ENCODE assay signal across 17 cellular contexts in genomic region chr12:31498424-31498823, GRCh38.
"Had no signal": no experiment of that assay in that cellular context is flagged by ENCODE, and none has a peak within 500 bp of the region (broad histone marks: within the 10 kb centered on the region; RNA-seq: fewer than 3 reads in every experiment).

No MANE protein-coding gene starts in this region.

- H3K9me3 Mint-ChIP-seq: activated CD8-positive, alpha-beta T cell treated with anti-CD3 and anti-CD28 coated beads for 36 hours; activated naive CD8-positive, alpha-beta T cell treated with anti-CD3 and anti-CD28 coated beads, Interleukin-2, amount 10 ng/mL, durations not matched to agents 7 days and 5 days; activated T-cell treated with anti-CD3 and anti-CD28 coated beads, Interleukin-2, amount 50 U/mL, for 72 hours; natural killer cell treated with Interleukin-12 subunit alpha and Interleukin-12 subunit beta and Interleukin-15 and Interleukin-18, amount 100 ng/mL, for 72 hours had no signal

- H3K4me3 ChIP-seq: breast epithelium, psoas muscle, transverse colon had no signal

- H3K36me3 Mint-ChIP-seq: activated naive CD8-positive, alpha-beta T cell treated with anti-CD3 and anti-CD28 coated beads, Interleukin-2, amount 10 ng/mL, durations not matched to agents 7 days and 5 days; natural killer cell treated with Interleukin-12 subunit alpha and Interleukin-12 subunit beta and Interleukin-15 and Interleukin-18, amount 100 ng/mL, for 72 hours had no signal

- H3K27ac ChIP-seq: breast epithelium, psoas muscle, transverse colon, WERI-Rb-1 had no signal

- H3K27me3 ChIP-seq: breast epithelium, transverse colon had no signal

- ATAC-seq: activated CD8-positive, alpha-beta T cell treated with anti-CD3 and anti-CD28 coated beads for 36 hours; activated T-cell treated with anti-CD3 and anti-CD28 coated beads, Interleukin-2, amount 50 U/mL, for 72 hours; natural killer cell treated with Interleukin-12 subunit alpha and Interleukin-12 subunit beta and Interleukin-15 and Interleukin-18, amount 100 ng/mL, for 72 hours; sciatic nerve had no signal

- H3K4me1 Mint-ChIP-seq: activated naive CD8-positive, alpha-beta T cell treated with anti-CD3 and anti-CD28 coated beads, Interleukin-2, amount 10 ng/mL, durations not matched to agents 7 days and 5 days had no signal

- DNase-seq: activated CD4-positive, alpha-beta T cell treated with anti-CD3 and anti-CD28 coated beads for 4 hours; activated CD8-positive, alpha-beta memory T cell treated with anti-CD3 and anti-CD28 coated beads, Interleukin-2, amount 50 U/mL, for 4 hours; activated CD8-positive, alpha-beta T cell treated with anti-CD3 and anti-CD28 coated beads for 36 hours; activated naive CD8-positive, alpha-beta T cell treated with anti-CD3 and anti-CD28 coated beads, Interleukin-2, amount 10 ng/mL, durations not matched to agents 7 days and 5 days; activated T-cell treated with anti-CD3 and anti-CD28 coated beads, Interleukin-2, amount 50 U/mL, for 72 hours; anterior cingulate cortex; foreskin melanocyte; head of caudate nucleus; psoas muscle; stimulated activated CD4-positive, alpha-beta T cell treated with anti-CD3 and anti-CD28 coated beads, Interleukin-2, amount 100 ng/mL, for 24 hours; stimulated activated naive CD4-positive, alpha-beta T cell; substantia nigra; transverse colon; WERI-Rb-1 had no signal

- H3K9me3 ChIP-seq: breast epithelium, psoas muscle, transverse colon had no signal

- H3K27ac Mint-ChIP-seq: activated CD8-positive, alpha-beta T cell treated with anti-CD3 and anti-CD28 coated beads for 36 hours; activated naive CD8-positive, alpha-beta T cell treated with anti-CD3 and anti-CD28 coated beads, Interleukin-2, amount 10 ng/mL, durations not matched to agents 7 days and 5 days; activated T-cell treated with anti-CD3 and anti-CD28 coated beads, Interleukin-2, amount 50 U/mL, for 72 hours; natural killer cell treated with Interleukin-12 subunit alpha and Interleukin-12 subunit beta and Interleukin-15 and Interleukin-18, amount 100 ng/mL, for 72 hours had no signal

- H3K4me1 ChIP-seq: breast epithelium had no signal

- H3K4me3 Mint-ChIP-seq: activated CD8-positive, alpha-beta T cell treated with anti-CD3 and anti-CD28 coated beads for 36 hours; activated naive CD8-positive, alpha-beta T cell treated with anti-CD3 and anti-CD28 coated beads, Interleukin-2, amount 10 ng/mL, durations not matched to agents 7 days and 5 days; activated T-cell treated with anti-CD3 and anti-CD28 coated beads, Interleukin-2, amount 50 U/mL, for 72 hours; natural killer cell treated with Interleukin-12 subunit alpha and Interleukin-12 subunit beta and Interleukin-15 and Interleukin-18, amount 100 ng/mL, for 72 hours had no signal

- H3K36me3 ChIP-seq: breast epithelium, transverse colon had no signal
